Comparison of ENCODE assay signal across 12 cellular contexts in the genomic region with DNA sequence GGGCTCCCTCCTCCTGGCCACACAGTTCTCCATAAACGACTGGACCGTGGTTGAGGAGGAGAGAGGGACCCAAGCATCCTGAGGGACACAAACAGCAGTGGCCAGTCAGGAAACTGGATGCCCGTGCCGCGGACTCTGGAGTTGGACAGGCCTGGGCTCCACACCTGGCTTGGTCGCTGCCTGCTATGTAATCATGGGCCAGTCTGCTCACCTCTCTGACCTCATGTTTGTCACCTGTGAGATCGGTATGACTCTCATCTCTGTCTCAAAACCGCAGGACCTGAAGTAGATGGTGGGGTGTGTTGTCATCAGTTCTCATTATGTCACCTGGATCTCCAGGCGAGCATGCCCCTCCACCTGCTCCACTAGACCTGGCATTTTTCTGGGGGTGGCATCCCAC. TPM values are rescaled to one million over a fixed set of nuclear protein-coding genes. Genes with fewer than 3 reads are reported as not detected.
DNase-seq lines count a peak whose midpoint lies in the region; ATAC-seq and TF ChIP-seq lines count a peak whose summit lies in the region.
"Had no signal": no experiment of that assay in that cellular context is flagged by ENCODE, and none has a peak within 500 bp of the region (broad histone marks: within the 10 kb centered on the region; RNA-seq: fewer than 3 reads in every experiment).

No MANE protein-coding gene starts in this region.

- H3K4me1 ChIP-seq in HCT116 (ENCODE audit: control insufficient read depth in 1 of 2, insufficient read depth in 2 of 2, low read length in 2 of 2), result peaks cover 73 to 87% of the 10 kb centered on the region in 2 experiments

- no TSS peak for BruUV-seq in HCT116 (replicated peaks; lab: Mats Ljungman, UMichigan)

- H3K27ac ChIP-seq in HCT116 (ENCODE audit: low read depth, low read length) (no peak overlapping the region), temporal lobe (ENCODE audit: low read depth, low read length) (peak overlapping the region; percentile 100)
- H3K27ac ChIP-seq: left lung had no signal

- RAD21 ChIA-PET in HCT116 (lab: Charles Lee; ENCODE audit: low non-redundant PET in 1 of 2, low total read pairs in 2 of 2, uncharacterized antibody in 2 of 2, unreplicated experiment in 2 of 2), result no interaction called here

- H3K79me2 ChIP-seq in HCT116 (ENCODE audit: insufficient read depth, low read length), result peaks cover 91% of the 10 kb centered on the region

- H3K27me3 ChIP-seq in HCT116 (ENCODE audit: insufficient read depth, low read length), result no peaks in the 10 kb centered on the region

- H4K20me1 ChIP-seq in HCT116 (ENCODE audit: insufficient read depth), result no peaks in the 10 kb centered on the region

- no peak for TF ChIP-seq CTCF in HCT116 (IDR thresholded peaks at IDR 0.05 in 2 of 3, conservative IDR thresholded peaks at IDR 0.05 in 1 of 3; ENCODE audit: borderline replicate concordance in 1 of 3, insufficient read depth in 1 of 3, low read depth in 2 of 3, low read length in 2 of 3)

- no peak for TF ChIP-seq RAD21 in HCT116 (IDR thresholded peaks at IDR 0.05; ENCODE audit: low read depth)

- H3K4me3 Mint-ChIP-seq in memory B cell, result peak overlapping the region; percentile 60
- H3K4me3 Mint-ChIP-seq: WTC11 had no signal

- ATAC-seq in HCT116, result no peak
- peak; percentile 49 for ATAC-seq in memory B cell (ENCODE audit: low read depth)
- no peak for ATAC-seq in GM18909 (IDR thresholded peaks at IDR 0.05; ENCODE audit: poor library complexity, unreplicated experiment)
- ATAC-seq: left lung, WTC11 had no signal

- H3K9me3 ChIP-seq in HCT116 (ENCODE audit: control insufficient read depth in 1 of 2, insufficient read depth in 1 of 2, low read depth in 1 of 2, low read length in 2 of 2), result no peaks in the 10 kb centered on the region
- H3K9me3 ChIP-seq: left lung had no signal

- CTCF ChIA-PET in HCT116 (lab: Charles Lee), result no interaction called here

- H3K36me3 ChIP-seq in HCT116 (ENCODE audit: control insufficient read depth in 1 of 2, insufficient read depth in 2 of 2, low read length in 2 of 2), result no peaks in the 10 kb centered on the region
- H3K36me3 ChIP-seq: left lung had no signal

- H3K27me3 Mint-ChIP-seq in memory B cell, result no peaks in the 10 kb centered on the region

- peaks cover 74% of the 10 kb centered on the region for H3K4me1 Mint-ChIP-seq in memory B cell

- H3K36me3 Mint-ChIP-seq in memory B cell, result no peaks in the 10 kb centered on the region
- H3K36me3 Mint-ChIP-seq: WTC11 had no signal

- no peaks in the 10 kb centered on the region for H3K9me3 Mint-ChIP-seq in memory B cell
- H3K9me3 Mint-ChIP-seq: activated T-helper 2 cell treated with anti-CD3 and anti-CD28 coated beads, Interferon-gamma antibody, Interleukin-2, Interleukin-4, amounts not matched to agents 10 μg/mL and 5 μg/mL and 100 μg/mL, durations not matched to agents 14 hours and 24 hours and 36 hours; WTC11 had no signal

- H3K27ac Mint-ChIP-seq in memory B cell, result peak overlapping the region; percentile 85
- H3K27ac Mint-ChIP-seq: activated T-helper 2 cell treated with anti-CD3 and anti-CD28 coated beads, Interferon-gamma antibody, Interleukin-2, Interleukin-4, amounts not matched to agents 10 μg/mL and 5 μg/mL and 100 μg/mL, durations not matched to agents 14 hours and 24 hours and 36 hours had no signal

- no peak overlapping the region for H2AFZ ChIP-seq in HCT116 (ENCODE audit: low read depth, low read length, poor library complexity, severe bottlenecking)

- DNase-seq in HCT116 (ENCODE audit: low read depth, low spot score) (no peak), SW480 (ENCODE audit: low spot score) (peak; percentile 91), memory B cell (ENCODE audit: low spot score in 2 of 2) (no peak), GM19238 (ENCODE audit: insufficient read length, low spot score) (no peak), NCI-H345 treated with DMSO at 0.1 percent for 48 hours (lab: John Stamatoyannopoulos, UW; ENCODE audit: unreplicated experiment) (no peak)
- DNase-seq: cerebellar nuclear complex, left lung, NCI-H1105 had no signal

- peak overlapping the region; percentile 55; the same call in 1 of the 2 replicates for H3K9ac ChIP-seq in HCT116 (ENCODE audit: low read length)

- POLR2A ChIA-PET in HCT116 (lab: Charles Lee), result no interaction called here

- no peak overlapping the region for H3K4me3 ChIP-seq in HCT116 (replicated peaks in 1 of 2; ENCODE audit: low read depth in 1 of 2, low read length in 2 of 2)
- H3K4me3 ChIP-seq: left lung had no signal

- intact Hi-C loops in HCT116 (cut with micrococcal nuclease), result no loop called here

- peak overlapping the region; percentile 76 for H3K4me2 ChIP-seq in HCT116 (ENCODE audit: low read length)

- no peak for TF ChIP-seq POLR2A in HCT116 (IDR thresholded peaks at IDR 0.05; ENCODE audit: borderline replicate concordance, extremely low read depth, insufficient read depth, insufficient read length)

- no peaks in the 10 kb centered on the region for H3K9me2 ChIP-seq in HCT116 (ENCODE audit: insufficient read depth)

TF ChIP-seq in HCT116, 20 proteins besides CTCF, POLR2A, EP300 and RAD21:
- TF ChIP-seq ZFX (IDR thresholded peaks at IDR 0.05) (no peak), JUND (IDR thresholded peaks at IDR 0.05) (no peak), FOSL1 (IDR thresholded peaks at IDR 0.05; ENCODE audit: low read depth) (no peak), CBX3 (IDR thresholded peaks at IDR 0.05; ENCODE audit: low read depth) (no peak), ELF1 (IDR thresholded peaks at IDR 0.05; ENCODE audit: borderline replicate concordance, low read depth) (no peak), CEBPB (IDR thresholded peaks at IDR 0.05; ENCODE audit: low read depth) (no peak), EZH2 (IDR thresholded peaks at IDR 0.05) (no peak), YY1 (IDR thresholded peaks at IDR 0.05; ENCODE audit: extremely low read depth, insufficient replicate concordance, low read depth, low read length) (no peak), SP1 (IDR thresholded peaks at IDR 0.05; ENCODE audit: low read depth) (no peak)
- TF ChIP-seq, protein P1, sequence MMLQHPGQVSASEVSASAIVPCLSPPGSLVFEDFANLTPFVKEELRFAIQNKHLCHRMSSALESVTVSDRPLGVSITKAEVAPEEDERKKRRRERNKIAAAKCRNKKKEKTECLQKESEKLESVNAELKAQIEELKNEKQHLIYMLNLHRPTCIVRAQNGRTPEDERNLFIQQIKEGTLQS (IDR thresholded peaks at IDR 0.05), result no peak
- TF ChIP-seq, protein P2, sequence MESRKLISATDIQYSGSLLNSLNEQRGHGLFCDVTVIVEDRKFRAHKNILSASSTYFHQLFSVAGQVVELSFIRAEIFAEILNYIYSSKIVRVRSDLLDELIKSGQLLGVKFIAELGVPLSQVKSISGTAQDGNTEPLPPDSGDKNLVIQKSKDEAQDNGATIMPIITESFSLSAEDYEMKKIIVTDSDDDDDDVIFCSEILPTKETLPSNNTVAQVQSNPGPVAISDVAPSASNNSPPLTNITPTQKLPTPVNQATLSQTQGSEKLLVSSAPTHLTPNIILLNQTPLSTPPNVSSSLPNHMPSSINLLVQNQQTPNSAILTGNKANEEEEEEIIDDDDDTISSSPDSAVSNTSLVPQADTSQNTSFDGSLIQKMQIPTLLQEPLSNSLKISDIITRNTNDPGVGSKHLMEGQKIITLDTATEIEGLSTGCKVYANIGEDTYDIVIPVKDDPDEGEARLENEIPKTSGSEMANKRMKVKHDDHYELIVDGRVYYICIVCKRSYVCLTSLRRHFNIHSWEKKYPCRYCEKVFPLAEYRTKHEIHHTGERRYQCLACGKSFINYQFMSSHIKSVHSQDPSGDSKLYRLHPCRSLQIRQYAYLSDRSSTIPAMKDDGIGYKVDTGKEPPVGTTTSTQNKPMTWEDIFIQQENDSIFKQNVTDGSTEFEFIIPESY (IDR thresholded peaks at IDR 0.05; ENCODE audit: extremely low read depth, insufficient replicate concordance, low read length), result no peak
- TF ChIP-seq, protein P3, sequence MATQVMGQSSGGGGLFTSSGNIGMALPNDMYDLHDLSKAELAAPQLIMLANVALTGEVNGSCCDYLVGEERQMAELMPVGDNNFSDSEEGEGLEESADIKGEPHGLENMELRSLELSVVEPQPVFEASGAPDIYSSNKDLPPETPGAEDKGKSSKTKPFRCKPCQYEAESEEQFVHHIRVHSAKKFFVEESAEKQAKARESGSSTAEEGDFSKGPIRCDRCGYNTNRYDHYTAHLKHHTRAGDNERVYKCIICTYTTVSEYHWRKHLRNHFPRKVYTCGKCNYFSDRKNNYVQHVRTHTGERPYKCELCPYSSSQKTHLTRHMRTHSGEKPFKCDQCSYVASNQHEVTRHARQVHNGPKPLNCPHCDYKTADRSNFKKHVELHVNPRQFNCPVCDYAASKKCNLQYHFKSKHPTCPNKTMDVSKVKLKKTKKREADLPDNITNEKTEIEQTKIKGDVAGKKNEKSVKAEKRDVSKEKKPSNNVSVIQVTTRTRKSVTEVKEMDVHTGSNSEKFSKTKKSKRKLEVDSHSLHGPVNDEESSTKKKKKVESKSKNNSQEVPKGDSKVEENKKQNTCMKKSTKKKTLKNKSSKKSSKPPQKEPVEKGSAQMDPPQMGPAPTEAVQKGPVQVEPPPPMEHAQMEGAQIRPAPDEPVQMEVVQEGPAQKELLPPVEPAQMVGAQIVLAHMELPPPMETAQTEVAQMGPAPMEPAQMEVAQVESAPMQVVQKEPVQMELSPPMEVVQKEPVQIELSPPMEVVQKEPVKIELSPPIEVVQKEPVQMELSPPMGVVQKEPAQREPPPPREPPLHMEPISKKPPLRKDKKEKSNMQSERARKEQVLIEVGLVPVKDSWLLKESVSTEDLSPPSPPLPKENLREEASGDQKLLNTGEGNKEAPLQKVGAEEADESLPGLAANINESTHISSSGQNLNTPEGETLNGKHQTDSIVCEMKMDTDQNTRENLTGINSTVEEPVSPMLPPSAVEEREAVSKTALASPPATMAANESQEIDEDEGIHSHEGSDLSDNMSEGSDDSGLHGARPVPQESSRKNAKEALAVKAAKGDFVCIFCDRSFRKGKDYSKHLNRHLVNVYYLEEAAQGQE (IDR thresholded peaks at IDR 0.05; ENCODE audit: low read depth), result no peak
- TF ChIP-seq, protein P4, sequence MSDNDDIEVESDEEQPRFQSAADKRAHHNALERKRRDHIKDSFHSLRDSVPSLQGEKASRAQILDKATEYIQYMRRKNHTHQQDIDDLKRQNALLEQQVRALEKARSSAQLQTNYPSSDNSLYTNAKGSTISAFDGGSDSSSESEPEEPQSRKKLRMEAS (IDR thresholded peaks at IDR 0.05), result no peak

RNA-seq across cellular contexts. Expression of a gene that starts 14.5 kb away (rescaled TPM):
- total RNA-seq in HCT116 (2021; ENCODE audit: unreplicated experiment) (43.1 TPM), temporal lobe (33.4 TPM)
- polyA plus RNA-seq in HCT116 (2012), result 34.4 and 46.2 TPM in 2 replicates
